33 cellular contexts compared by ENCODE assay signal in genomic region chr9:78046120-78046519, GRCh38. TPM values are rescaled to one million over a fixed set of nuclear protein-coding genes. Genes with fewer than 3 reads are reported as not detected.
DNase-seq lines count a peak whose midpoint lies in the region; ATAC-seq, FAIRE-seq and TF ChIP-seq lines count a peak whose summit lies in the region.
"Had no signal": no experiment of that assay in that cellular context is flagged by ENCODE, and none has a peak within 500 bp of the region (broad histone marks: within the 10 kb centered on the region; RNA-seq: fewer than 3 reads in every experiment).

No MANE protein-coding gene starts in this region.

- no peaks in the 10 kb centered on the region for H3K9me3 ChIP-seq in GM12878 (replicated peaks; ENCODE audit: control insufficient read depth, insufficient read depth, low read length)
- H3K9me3 ChIP-seq: A549; BE2C; BLaER1; BLaER1 treated with 17β-estradiol and CSF1 and Interleukin-3, amounts not matched to agents 10 nM and 100 nM; Caco-2 had no signal

- POLR2A ChIA-PET in GM12878 (lab: Charles Lee): no interaction called here

- no peak for TF ChIP-seq RAD21 in GM12878 (IDR thresholded peaks at IDR 0.05; ENCODE audit: insufficient read depth, low read depth, low read length)

- no peaks in the 10 kb centered on the region; a peak in 1 of 4 replicates for H3K27me3 ChIP-seq in GM12878 (replicated peaks in 1 of 2; ENCODE audit: control insufficient read depth in 2 of 2, insufficient read depth in 2 of 2, low read length in 1 of 2)
- H3K27me3 ChIP-seq: BE2C; BLaER1; BLaER1 treated with 17β-estradiol and CSF1 and Interleukin-3, amounts not matched to agents 10 nM and 100 nM had no signal

- H3K36me3 ChIP-seq in GM12878 (ENCODE audit: control insufficient read depth in 2 of 2, insufficient read depth in 2 of 2, low read length in 1 of 2): no peaks in the 10 kb centered on the region
- H3K36me3 ChIP-seq: BE2C; BLaER1; BLaER1 treated with 17β-estradiol and CSF1 and Interleukin-3, amounts not matched to agents 10 nM and 100 nM had no signal

- FAIRE-seq in H54 (lab: Jason Lieb, UNC): peak; percentile 43
- no peak for FAIRE-seq in GM12878 (lab: Jason Lieb, UNC)
- FAIRE-seq: A204.1, D721Med had no signal

- no peaks in the 10 kb centered on the region for H3K4me1 ChIP-seq in GM12878 (ENCODE audit: control insufficient read depth, insufficient read depth, low read length)
- H3K4me1 ChIP-seq: A549; BE2C; BLaER1; BLaER1 treated with 17β-estradiol and CSF1 and Interleukin-3, amounts not matched to agents 10 nM and 100 nM; Caco-2 had no signal

- intact Hi-C loops in GM12878 (cut with micrococcal nuclease; ENCODE audit: unreplicated experiment): loop anchor here (5.0 kb wide), 1 partner anchor 46 kb away; no protein-coding TSS in a partner anchor

- no peak for TF ChIP-seq POLR2A in H54 (IDR thresholded peaks at IDR 0.05; ENCODE audit: low read depth, low read length)
- no peak for TF ChIP-seq POLR2A in GM12878 (IDR thresholded peaks at IDR 0.05; ENCODE audit: low read depth, low read length)

- DNase-seq in H54 (ENCODE audit: insufficient read length, low spot score) (no peak), OCI-M1 (lab: John Stamatoyannopoulos, UW) (peak; percentile 4), GM12878 (ENCODE audit: low read depth, low spot score) (no peak), NCI-H2107 (lab: John Stamatoyannopoulos, UW) (no peak), DMS114 treated with DMSO at 0.1 percent for 48 hours (lab: John Stamatoyannopoulos, UW; ENCODE audit: unreplicated experiment) (no peak)
- DNase-seq: 8988T; ACHN; AML-193; BE2C; C1 segment of cervical spinal cord; Caco-2; Calu3; CD4-positive, alpha-beta memory T cell; CD4-positive, alpha-beta T cell; CD4-positive, CD25-positive, alpha-beta regulatory T cell; CD8-positive, alpha-beta memory T cell; CD8-positive, alpha-beta T cell; COR-L47; DMS 273 treated with DMSO at 0.1 percent for 48 hours; DMS153; DMS53; DMS79; DMS79 treated with DMSO at 0.1 percent for 48 hours; DND-41; EL had no signal

- CTCF ChIA-PET in GM12878 (lab: Yijun Ruan, JAX): interaction anchor here (1.2 to 3.1 kb wide), 5 partner anchors 8 to 75 kb away, joined by 3 to 30 read pairs (median 4); no protein-coding TSS in a partner anchor

- TF ChIP-seq EP300 in GM12878 (IDR thresholded peaks at IDR 0.05; ENCODE audit: borderline replicate concordance in 1 of 2, control insufficient read depth in 1 of 2, low read depth in 2 of 2, low read length in 2 of 2): no peak

- in situ Hi-C loops in GM12878 (cut with MboI): no loop called here

- no peak for TF ChIP-seq CTCF in GM12878 (IDR thresholded peaks at IDR 0.05 in 2 of 3, conservative IDR thresholded peaks at IDR 0.05 in 1 of 3; ENCODE audit: control insufficient read depth in 2 of 3, extremely low read depth in 1 of 3, insufficient read depth in 1 of 3, low read depth in 3 of 3, low read length in 3 of 3)

- no peaks in the 10 kb centered on the region for H4K20me1 ChIP-seq in GM12878 (ENCODE audit: control insufficient read depth, insufficient read depth)
- H4K20me1 ChIP-seq: BLaER1; BLaER1 treated with 17β-estradiol and CSF1 and Interleukin-3, amounts not matched to agents 10 nM and 100 nM had no signal

- no TSS peak for BruUV-seq in GM12878 (replicated peaks; lab: Mats Ljungman, UMichigan)

- no peak overlapping the region for H2AFZ ChIP-seq in GM12878 (ENCODE audit: control insufficient read depth, low read depth, low read length)

- no peak overlapping the region for H3K9ac ChIP-seq in GM12878 (ENCODE audit: control insufficient read depth, insufficient read depth, low read length)
- H3K9ac ChIP-seq: BLaER1; BLaER1 treated with 17β-estradiol and CSF1 and Interleukin-3, amounts not matched to agents 10 nM and 100 nM had no signal

- no peak overlapping the region for H3K4me2 ChIP-seq in GM12878 (ENCODE audit: control insufficient read depth, insufficient read depth)
- H3K4me2 ChIP-seq: A549; BLaER1; BLaER1 treated with 17β-estradiol and CSF1 and Interleukin-3, amounts not matched to agents 10 nM and 100 nM had no signal

- peak; percentile 52 for ATAC-seq in GM12878
- no peak for ATAC-seq in GM21360 (IDR thresholded peaks at IDR 0.05; ENCODE audit: unreplicated experiment)
- ATAC-seq: A549; CD8-positive, alpha-beta T cell had no signal

- SMC1A ChIA-PET in GM12878 (lab: Charles Lee; ENCODE audit: uncharacterized antibody, unreplicated experiment): interaction anchor here (0.7 to 2.6 kb wide), 7 partner anchors 11 to 256 kb away, joined by 3 to 20 read pairs (median 3); no protein-coding TSS in a partner anchor

- H3K79me2 ChIP-seq in GM12878 (ENCODE audit: control insufficient read depth, insufficient read depth, low read length): no peaks in the 10 kb centered on the region

- RAD21 ChIA-PET in GM12878 (lab: Charles Lee; ENCODE audit: unreplicated experiment): interaction anchor here (0.8 to 1.6 kb wide), 2 partner anchors 12 to 73 kb away, joined by 3 to 5 read pairs; no protein-coding TSS in a partner anchor

- no peak overlapping the region for H3K4me3 ChIP-seq in GM12878
- H3K4me3 ChIP-seq: A549; BLaER1; BLaER1 treated with 17β-estradiol and CSF1 and Interleukin-3, amounts not matched to agents 10 nM and 100 nM had no signal

- H3K27ac ChIP-seq in GM12878 (ENCODE audit: control insufficient read depth, insufficient read depth): no peak overlapping the region
- H3K27ac ChIP-seq: 22Rv1; A549; BLaER1; BLaER1 treated with 17β-estradiol and CSF1 and Interleukin-3, amounts not matched to agents 10 nM and 100 nM; C4-2B had no signal

TF ChIP-seq in GM12878, 131 proteins besides CTCF, POLR2A, EP300 and RAD21:
- TF ChIP-seq NR2F1 (conservative IDR thresholded peaks at IDR 0.05) (0 out of 2 replicates have a peak, but pooled peaks have one; percentile 32), BHLHE40 (IDR thresholded peaks at IDR 0.05; ENCODE audit: borderline replicate concordance in 1 of 2, low read depth in 2 of 2, low read length in 1 of 2) (peak in 1 of 2 experiments; percentile 40; a peak in 1 of 4 replicates), ZSCAN29 (IDR thresholded peaks at IDR 0.05) (no peak), MTA2 (IDR thresholded peaks at IDR 0.05; ENCODE audit: low read depth) (peak; percentile 78), BCLAF1 (IDR thresholded peaks at IDR 0.05) (no peak)
TF ChIP-seq in GM12878: peak in this region for 3.

RNA-seq across cellular contexts. Expression of gene GNAQ, which starts 14.5 kb away (rescaled TPM):
- total RNA-seq in GM12878 (2013; cell fraction: nucleolus; rRNA removed): 53.9 and 71.0 TPM in 2 replicates
- 0.16 and 0.40 TPM in 2 replicates for total RNA-seq in GM12878 (2014; rRNA removed)
- total RNA-seq in GM12878 (2014; rRNA removed; fragmentation: Illumina TruSeq; extraction: Trizol): 0.31 and 0.37 TPM in 2 replicates
- total RNA-seq in GM12878 (2021): 1.0 and 1.1 TPM in 2 replicates
- polyA plus RNA-seq in GM12878 (2011; ENCODE audit: low read depth): 0.05 TPM
- polyA plus RNA-seq in GM12878 (2011; rRNA removed): 47.2 and 61.4 TPM in 2 replicates
- polyA plus RNA-seq in GM12878 (2011; cell fraction: cytosol; rRNA removed): 14.2 and 18.8 TPM in 2 replicates
- polyA plus RNA-seq in GM12878 (2011; cell fraction: nucleus; rRNA removed): 81.8 and 82.7 TPM in 2 replicates
- 0.04 TPM in 2 replicates for polyA plus RNA-seq in GM12878 (2012)
- 1.1 and 1.3 TPM in 2 replicates for polyA plus RNA-seq in GM12878 (2014; fragmentation: Illumina TruSeq; extraction: Trizol)
- under 1 TPM; 0.15 to 0.50 TPM for polyA plus RNA-seq in GM12878 (2014; fragmentation: Nextera tagmentation; extraction: Ambion mirVana)
- polyA plus RNA-seq in GM12878 (2014; rRNA removed): 0.41 and 1.0 TPM in 2 replicates
- under 1 TPM; 0.32 to 0.48 TPM for polyA plus RNA-seq in GM12878 (2016; fragmentation: Nextera tagmentation; extraction: Ambion mirVana)
- 37.2 and 134 TPM in 2 replicates for polyA minus RNA-seq in GM12878 (2011; rRNA and poly(A)+ RNA removed)
- 16.3 and 19.9 TPM in 2 replicates for polyA minus RNA-seq in GM12878 (2011; cell fraction: cytosol; rRNA and poly(A)+ RNA removed)
- 17.2 and 28.0 TPM in 2 replicates for polyA minus RNA-seq in GM12878 (2011; cell fraction: nucleus; rRNA and poly(A)+ RNA removed)
